Comparison of ENCODE assay signal across 25 cellular contexts in genomic region chr14:28098863-28099262, GRCh38.
"Had no signal": no experiment of that assay in that cellular context is flagged by ENCODE, and none has a peak within 500 bp of the region (broad histone marks: within the 10 kb centered on the region; RNA-seq: fewer than 3 reads in every experiment).

No MANE protein-coding gene starts in this region.

- H3K4me2 ChIP-seq: neural progenitor cell had no signal

- H3K9ac ChIP-seq: neural progenitor cell, parathyroid adenoma had no signal

- FAIRE-seq: small intestine, urothelium cell line had no signal

- ATAC-seq: psoas muscle; right cardiac atrium; right lobe of liver; stimulated activated effector memory CD8-positive, alpha-beta T cell treated with anti-CD3 and anti-CD28 coated beads, Interleukin-12 subunit alpha, Interleukin-12 subunit beta, amount 100 ng/mL, for 72 hours; stimulated activated naive B cell treated with anti-CD40 and anti-IgM and Interleukin-4, amounts not matched to agents 10 μg/mL and 1 μg/mL and 100 μg/mL, for 72 hours had no signal

- H3K9me3 ChIP-seq: ovary, psoas muscle, right lobe of liver, sigmoid colon, thoracic aorta, thyroid gland, upper lobe of left lung had no signal

- H3K79me2 ChIP-seq: parathyroid adenoma had no signal

- H2AFZ ChIP-seq: neural progenitor cell, parathyroid adenoma had no signal

- H3K36me3 ChIP-seq: ovary, right lobe of liver, sigmoid colon, stomach, thoracic aorta, thyroid gland, tibial nerve, upper lobe of left lung, vagina had no signal

- H3K4me1 ChIP-seq: neural progenitor cell, parathyroid adenoma, psoas muscle, right lobe of liver, sigmoid colon, stomach, thyroid gland, tibial nerve, upper lobe of left lung, vagina had no signal

- DNase-seq: occipital lobe; ovary; posterior cingulate gyrus; psoas muscle; right cardiac atrium; right lobe of liver; sigmoid colon; small intestine; stimulated activated CD4-positive, alpha-beta T cell treated with anti-CD3 and anti-CD28 coated beads, Interleukin-15, amount 100 ng/mL, for 24 hours; stimulated activated CD4-positive, alpha-beta T cell treated with anti-CD3 and anti-CD28 coated beads, Interleukin-2, amount 100 ng/mL, for 24 hours; stimulated activated CD4-positive, alpha-beta T cell treated with anti-CD3 and anti-CD28 coated beads, Interleukin-2, amount 100 ng/mL, for 48 hours; stimulated activated CD4-positive, alpha-beta T cell treated with anti-CD3 and anti-CD28 coated beads, Interleukin-4, amount 100 ng/mL, for 24 hours; stimulated activated naive B cell treated with anti-CD40 and anti-IgM and Interleukin-4, amounts not matched to agents 10 μg/mL and 1 μg/mL and 100 μg/mL, for 72 hours; stimulated activated naive CD4-positive, alpha-beta T cell treated with Interleukin-2 at 50 U/mL for 16 hours; stomach; thyroid gland; trophoblast cell; upper lobe of left lung had no signal

- H3K4me3 ChIP-seq: neural progenitor cell, ovary, psoas muscle, right lobe of liver, sigmoid colon, stomach, thoracic aorta, thyroid gland, tibial nerve, upper lobe of left lung, vagina had no signal

- H3K27me3 ChIP-seq: neural progenitor cell, ovary, right lobe of liver, sigmoid colon, stomach, thyroid gland, tibial nerve, upper lobe of left lung, vagina had no signal

- H3K27ac ChIP-seq: neural progenitor cell, ovary, parathyroid adenoma, psoas muscle, right lobe of liver, sigmoid colon, stomach, thoracic aorta, thyroid gland, tibial nerve, upper lobe of left lung, vagina had no signal
